ENCODE assay signal across 8 cellular contexts in genomic region chr10:103660364-103661197, GRCh38.
DNase-seq lines count a peak whose midpoint lies in the region; ATAC-seq and TF ChIP-seq lines count a peak whose summit lies in the region.

No MANE protein-coding gene starts in this region.

- H3K4me3 Mint-ChIP-seq in activated CD4-positive, alpha-beta memory T cell treated with anti-CD3 and anti-CD28 coated beads, Interleukin-2, amount 10 ng/mL, durations not matched to agents 7 days and 5 days = peak overlapping the region; percentile 82
- H3K4me3 Mint-ChIP-seq in progenitor cell of endocrine pancreas (ENCODE audit: low read depth) = no peak overlapping the region

- H3K9me3 Mint-ChIP-seq in activated CD4-positive, alpha-beta memory T cell treated with anti-CD3 and anti-CD28 coated beads, Interleukin-2, amount 10 ng/mL, durations not matched to agents 7 days and 5 days = peaks cover 12% of the 10 kb centered on the region
- peaks cover 7% of the 10 kb centered on the region for H3K9me3 Mint-ChIP-seq in progenitor cell of endocrine pancreas (ENCODE audit: low read depth)

- ATAC-seq in GM18907 (IDR thresholded peaks at IDR 0.05; ENCODE audit: unreplicated experiment) = peak; percentile 30
- ATAC-seq in HG03139 (IDR thresholded peaks at IDR 0.05; ENCODE audit: unreplicated experiment) = peak; percentile 26
- no peak for ATAC-seq in foreskin keratinocyte
- ATAC-seq in psoas muscle = peak; percentile 22 to 38 (median 30)

- intact Hi-C loops in psoas muscle (cut with DNase I) = loop anchor here in 1 of 2 donors (5.0 kb wide), 1 partner anchor 43 kb away; no protein-coding TSS in a partner anchor

- no peaks in the 10 kb centered on the region for H3K27me3 ChIP-seq in foreskin keratinocyte
- no peaks in the 10 kb centered on the region for H3K27me3 ChIP-seq in psoas muscle (ENCODE audit: insufficient read depth in 3 of 3, low read length in 2 of 3)

- H3K4me3 ChIP-seq in psoas muscle = peak overlapping the region; percentile 70

- no peaks in the 10 kb centered on the region for H3K9me3 ChIP-seq in psoas muscle

- TF ChIP-seq CTCF in foreskin keratinocyte (conservative IDR thresholded peaks at IDR 0.05) = no peak
- no peak for TF ChIP-seq CTCF in psoas muscle (IDR thresholded peaks at IDR 0.05)
- TF ChIP-seq CTCF in progenitor cell of endocrine pancreas (IDR thresholded peaks at IDR 0.05; ENCODE audit: unreplicated experiment) = no peak

- POLR2A ChIA-PET in activated CD4-positive, alpha-beta memory T cell treated with anti-CD3 and anti-CD28 coated beads, Interleukin-2, amount 10 ng/mL, durations not matched to agents 7 days and 5 days (lab: Charles Lee) = interaction anchor here (0.9 to 2.2 kb wide), 14 partner anchors 9 to 461 kb away, joined by 3 to 15 read pairs (median 3); partner anchors contain the start of genes ATP5MK, PDCD11 and TAF5

- peak; percentile 59 for DNase-seq in AG08396 (ENCODE audit: low spot score)
- no peak for DNase-seq in activated CD4-positive, alpha-beta memory T cell treated with anti-CD3 and anti-CD28 coated beads, Interleukin-2, amount 10 ng/mL, durations not matched to agents 7 days and 5 days
- DNase-seq in foreskin keratinocyte = no peak
- DNase-seq in psoas muscle = peak in 1 of 2 donors; percentile 72
- no peak for DNase-seq in progenitor cell of endocrine pancreas (ENCODE audit: low spot score, unreplicated experiment)
- DNase-seq in SIG-M5 treated with dmso at 0.1 percent for 504 hours (lab: John Stamatoyannopoulos, UW; ENCODE audit: unreplicated experiment) = no peak

- CTCF ChIA-PET in activated CD4-positive, alpha-beta memory T cell treated with anti-CD3 and anti-CD28 coated beads, Interleukin-2, amount 10 ng/mL, durations not matched to agents 7 days and 5 days (lab: Charles Lee) = interaction anchor here (3.6 kb wide), 1 partner anchor 26 kb away, joined by 17 read pairs; no protein-coding TSS in a partner anchor

- H3K27ac ChIP-seq in foreskin keratinocyte = peak overlapping the region; percentile 4
- peak overlapping the region; percentile 86 for H3K27ac ChIP-seq in psoas muscle

- H3K4me1 Mint-ChIP-seq in activated CD4-positive, alpha-beta memory T cell treated with anti-CD3 and anti-CD28 coated beads, Interleukin-2, amount 10 ng/mL, durations not matched to agents 7 days and 5 days = peaks cover 26% of the 10 kb centered on the region
- no peaks in the 10 kb centered on the region for H3K4me1 Mint-ChIP-seq in progenitor cell of endocrine pancreas (ENCODE audit: low read depth)

- peak overlapping the region; percentile 74 for H3K27ac Mint-ChIP-seq in activated CD4-positive, alpha-beta memory T cell treated with anti-CD3 and anti-CD28 coated beads, Interleukin-2, amount 10 ng/mL, durations not matched to agents 7 days and 5 days
- no peak overlapping the region for H3K27ac Mint-ChIP-seq in progenitor cell of endocrine pancreas

- WGBS in psoas muscle, 3 donors = 12 to 31% (median 24%) methylated on average over 41 to 42 of the region's 42 CpGs

- peaks cover 0 to 30% of the 10 kb centered on the region in 2 donors for H3K36me3 ChIP-seq in psoas muscle (ENCODE audit: insufficient read depth in 1 of 2, low read depth in 1 of 2)

- no peaks in the 10 kb centered on the region for H3K27me3 Mint-ChIP-seq in activated CD4-positive, alpha-beta memory T cell treated with anti-CD3 and anti-CD28 coated beads, Interleukin-2, amount 10 ng/mL, durations not matched to agents 7 days and 5 days
- no peaks in the 10 kb centered on the region for H3K27me3 Mint-ChIP-seq in progenitor cell of endocrine pancreas

- peaks cover 38% of the 10 kb centered on the region for H3K36me3 Mint-ChIP-seq in activated CD4-positive, alpha-beta memory T cell treated with anti-CD3 and anti-CD28 coated beads, Interleukin-2, amount 10 ng/mL, durations not matched to agents 7 days and 5 days (ENCODE audit: low read depth)
- H3K36me3 Mint-ChIP-seq in progenitor cell of endocrine pancreas (ENCODE audit: insufficient read depth) = peaks cover 20% of the 10 kb centered on the region

- H3K4me1 ChIP-seq in foreskin keratinocyte (peaks cover 14% of the 10 kb centered on the region), psoas muscle (peaks cover 39% of the 10 kb centered on the region)
